ENCODE assay signal across 1 cellular context in genomic region chr6:291697-292505, GRCh38.
TF ChIP-seq lines count a peak whose summit lies in the region.

Gene DUSP22, plus strand, starts transcription at chr6:292487. Its CDS starts 53 bp downstream, at chr6:292540.

TF ChIP-seq in HepG2, 621 proteins besides CTCF, POLR2A, EP300 and RAD21 (continued from another document and continues in another):
- TF ChIP-seq ZMYM3 (CRISPR knock-in tag; IDR thresholded peaks at IDR 0.05) (no peak), DNMT1 (CRISPR knock-in tag; IDR thresholded peaks at IDR 0.05) (no peak), ZNF766 (CRISPR knock-in tag; IDR thresholded peaks at IDR 0.05; ENCODE audit: borderline replicate concordance) (peak; percentile 23), NR2F6 (IDR thresholded peaks at IDR 0.05) (no peak), NR2F6 (CRISPR knock-in tag; IDR thresholded peaks at IDR 0.05) (peak; percentile 13; the same call in 1 of the 2 replicates), ZNF792 (CRISPR knock-in tag; IDR thresholded peaks at IDR 0.05) (no peak), WIZ (CRISPR knock-in tag; IDR thresholded peaks at IDR 0.05) (0 out of 2 replicates have a peak, but pooled peaks have one; percentile 36), SRSF1 (optimal IDR thresholded peaks at IDR 0.05; ENCODE audit: low read depth, low read length) (peak; percentile 85), EEA1 (CRISPR knock-in tag; IDR thresholded peaks at IDR 0.05; ENCODE audit: borderline replicate concordance) (no peak; the same call in none of the 2 replicates), ZBTB33 (CRISPR knock-in tag; IDR thresholded peaks at IDR 0.05) (no peak), RNF2 (conservative IDR thresholded peaks at IDR 0.05; ENCODE audit: low read depth) (no peak), DMAP1 (CRISPR knock-in tag; IDR thresholded peaks at IDR 0.05) (no peak; the same call in 1 of the 2 replicates), CBX1 (IDR thresholded peaks at IDR 0.05; ENCODE audit: low read depth) (no peak), ZNF510 (CRISPR knock-in tag; IDR thresholded peaks at IDR 0.05; ENCODE audit: low read depth) (peak; percentile 90), ZNF17 (CRISPR knock-in tag; IDR thresholded peaks at IDR 0.05) (no peak), ZSCAN29 (CRISPR knock-in tag; conservative IDR thresholded peaks at IDR 0.05) (no peak), ZNF484 (CRISPR knock-in tag; IDR thresholded peaks at IDR 0.05; ENCODE audit: borderline replicate concordance, low read depth) (no peak), ZNF776 (CRISPR knock-in tag; IDR thresholded peaks at IDR 0.05) (no peak; the same call in 1 of the 2 replicates), KLF16 (CRISPR knock-in tag; IDR thresholded peaks at IDR 0.05) (no peak), HES4 (CRISPR knock-in tag; IDR thresholded peaks at IDR 0.05; ENCODE audit: borderline replicate concordance) (no peak; the same call in none of the 2 replicates), LCORL (IDR thresholded peaks at IDR 0.05) (no peak), LCORL (CRISPR knock-in tag; IDR thresholded peaks at IDR 0.05) (0 out of 2 replicates have a peak, but pooled peaks have one; percentile 13), HMGXB4 (CRISPR knock-in tag; IDR thresholded peaks at IDR 0.05; ENCODE audit: borderline replicate concordance in 1 of 2, low read depth in 1 of 2) (peak in 1 of 2 experiments; percentile 1; a peak in 1 of 4 replicates), ZNF136 (CRISPR knock-in tag; IDR thresholded peaks at IDR 0.05; ENCODE audit: low read depth) (no peak), SUZ12 (IDR thresholded peaks at IDR 0.05; ENCODE audit: low read depth, low read length) (no peak), BCL3 (CRISPR knock-in tag; IDR thresholded peaks at IDR 0.05) (peak; percentile 61; the same call in 1 of the 2 replicates), NR2C2 (CRISPR knock-in tag; IDR thresholded peaks at IDR 0.05; ENCODE audit: borderline replicate concordance) (no peak; the same call in 1 of the 2 replicates), FOXA1 (IDR thresholded peaks at IDR 0.05) (no peak), FOXA1 (CRISPR knock-in tag; IDR thresholded peaks at IDR 0.05) (peak; percentile 93), NKX3-1 (CRISPR knock-in tag; IDR thresholded peaks at IDR 0.05) (no peak; the same call in 1 of the 2 replicates), TBP (CRISPR knock-in tag; IDR thresholded peaks at IDR 0.05) (no peak), AKNA (CRISPR knock-in tag; IDR thresholded peaks at IDR 0.05; ENCODE audit: borderline replicate concordance) (no peak), ZNF562 (CRISPR knock-in tag; IDR thresholded peaks at IDR 0.05; ENCODE audit: borderline replicate concordance) (no peak), ZNF639 (CRISPR knock-in tag; conservative IDR thresholded peaks at IDR 0.05) (peak; percentile 65; the same call in 1 of the 2 replicates), NFE2L2 (IDR thresholded peaks at IDR 0.05; ENCODE audit: low read length) (no peak), NONO (IDR thresholded peaks at IDR 0.05) (no peak), NONO (CRISPR knock-in tag; conservative IDR thresholded peaks at IDR 0.05) (no peak), KAT7 (CRISPR knock-in tag; IDR thresholded peaks at IDR 0.05; ENCODE audit: borderline replicate concordance) (peak; percentile 93; the same call in 1 of the 2 replicates), MXD3 (CRISPR knock-in tag; IDR thresholded peaks at IDR 0.05) (no peak; the same call in 1 of the 2 replicates), ZNF441 (CRISPR knock-in tag; IDR thresholded peaks at IDR 0.05; ENCODE audit: borderline replicate concordance) (no peak; the same call in 1 of the 2 replicates)
- TF ChIP-seq, protein P1, sequence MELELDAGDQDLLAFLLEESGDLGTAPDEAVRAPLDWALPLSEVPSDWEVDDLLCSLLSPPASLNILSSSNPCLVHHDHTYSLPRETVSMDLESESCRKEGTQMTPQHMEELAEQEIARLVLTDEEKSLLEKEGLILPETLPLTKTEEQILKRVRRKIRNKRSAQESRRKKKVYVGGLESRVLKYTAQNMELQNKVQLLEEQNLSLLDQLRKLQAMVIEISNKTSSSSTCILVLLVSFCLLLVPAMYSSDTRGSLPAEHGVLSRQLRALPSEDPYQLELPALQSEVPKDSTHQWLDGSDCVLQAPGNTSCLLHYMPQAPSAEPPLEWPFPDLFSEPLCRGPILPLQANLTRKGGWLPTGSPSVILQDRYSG (CRISPR knock-in tag; IDR thresholded peaks at IDR 0.05) = no peak; the same call in 1 of the 2 replicates
- TF ChIP-seq, protein P2, sequence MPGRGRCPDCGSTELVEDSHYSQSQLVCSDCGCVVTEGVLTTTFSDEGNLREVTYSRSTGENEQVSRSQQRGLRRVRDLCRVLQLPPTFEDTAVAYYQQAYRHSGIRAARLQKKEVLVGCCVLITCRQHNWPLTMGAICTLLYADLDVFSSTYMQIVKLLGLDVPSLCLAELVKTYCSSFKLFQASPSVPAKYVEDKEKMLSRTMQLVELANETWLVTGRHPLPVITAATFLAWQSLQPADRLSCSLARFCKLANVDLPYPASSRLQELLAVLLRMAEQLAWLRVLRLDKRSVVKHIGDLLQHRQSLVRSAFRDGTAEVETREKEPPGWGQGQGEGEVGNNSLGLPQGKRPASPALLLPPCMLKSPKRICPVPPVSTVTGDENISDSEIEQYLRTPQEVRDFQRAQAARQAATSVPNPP (CRISPR knock-in tag; IDR thresholded peaks at IDR 0.05) = no peak
- TF ChIP-seq, protein P3, sequence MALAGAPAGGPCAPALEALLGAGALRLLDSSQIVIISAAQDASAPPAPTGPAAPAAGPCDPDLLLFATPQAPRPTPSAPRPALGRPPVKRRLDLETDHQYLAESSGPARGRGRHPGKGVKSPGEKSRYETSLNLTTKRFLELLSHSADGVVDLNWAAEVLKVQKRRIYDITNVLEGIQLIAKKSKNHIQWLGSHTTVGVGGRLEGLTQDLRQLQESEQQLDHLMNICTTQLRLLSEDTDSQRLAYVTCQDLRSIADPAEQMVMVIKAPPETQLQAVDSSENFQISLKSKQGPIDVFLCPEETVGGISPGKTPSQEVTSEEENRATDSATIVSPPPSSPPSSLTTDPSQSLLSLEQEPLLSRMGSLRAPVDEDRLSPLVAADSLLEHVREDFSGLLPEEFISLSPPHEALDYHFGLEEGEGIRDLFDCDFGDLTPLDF (CRISPR knock-in tag; IDR thresholded peaks at IDR 0.05) = peak; percentile 11; the same call in 1 of the 2 replicates
- TF ChIP-seq, protein P4, sequence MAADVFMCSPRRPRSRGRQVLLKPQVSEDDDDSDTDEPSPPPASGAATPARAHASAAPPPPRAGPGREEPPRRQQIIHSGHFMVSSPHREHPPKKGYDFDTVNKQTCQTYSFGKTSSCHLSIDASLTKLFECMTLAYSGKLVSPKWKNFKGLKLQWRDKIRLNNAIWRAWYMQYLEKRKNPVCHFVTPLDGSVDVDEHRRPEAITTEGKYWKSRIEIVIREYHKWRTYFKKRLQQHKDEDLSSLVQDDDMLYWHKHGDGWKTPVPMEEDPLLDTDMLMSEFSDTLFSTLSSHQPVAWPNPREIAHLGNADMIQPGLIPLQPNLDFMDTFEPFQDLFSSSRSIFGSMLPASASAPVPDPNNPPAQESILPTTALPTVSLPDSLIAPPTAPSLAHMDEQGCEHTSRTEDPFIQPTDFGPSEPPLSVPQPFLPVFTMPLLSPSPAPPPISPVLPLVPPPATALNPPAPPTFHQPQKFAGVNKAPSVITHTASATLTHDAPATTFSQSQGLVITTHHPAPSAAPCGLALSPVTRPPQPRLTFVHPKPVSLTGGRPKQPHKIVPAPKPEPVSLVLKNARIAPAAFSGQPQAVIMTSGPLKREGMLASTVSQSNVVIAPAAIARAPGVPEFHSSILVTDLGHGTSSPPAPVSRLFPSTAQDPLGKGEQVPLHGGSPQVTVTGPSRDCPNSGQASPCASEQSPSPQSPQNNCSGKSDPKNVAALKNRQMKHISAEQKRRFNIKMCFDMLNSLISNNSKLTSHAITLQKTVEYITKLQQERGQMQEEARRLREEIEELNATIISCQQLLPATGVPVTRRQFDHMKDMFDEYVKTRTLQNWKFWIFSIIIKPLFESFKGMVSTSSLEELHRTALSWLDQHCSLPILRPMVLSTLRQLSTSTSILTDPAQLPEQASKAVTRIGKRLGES (CRISPR knock-in tag; IDR thresholded peaks at IDR 0.05; ENCODE audit: borderline replicate concordance) = no peak
